18 cellular contexts compared by ENCODE assay signal in the genomic region with DNA sequence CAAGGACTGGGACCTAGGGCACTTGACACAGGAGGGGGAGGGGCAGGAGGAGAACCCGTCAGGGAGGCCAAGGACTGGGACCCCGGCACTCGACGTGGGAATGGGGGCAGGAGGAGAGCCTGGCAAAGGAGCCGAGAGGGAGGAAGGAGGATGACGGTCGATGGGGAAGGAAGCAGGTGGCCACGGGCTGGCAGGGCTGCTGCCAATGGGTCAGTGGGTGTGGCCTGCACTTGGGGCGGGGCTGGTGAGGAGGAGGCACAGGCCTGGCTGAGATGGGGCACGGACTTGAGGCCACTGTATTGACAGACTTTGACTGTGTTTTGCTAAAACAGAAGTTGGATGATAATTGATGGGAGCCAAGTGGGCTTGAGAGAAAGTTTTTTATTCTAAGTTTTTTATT.
DNase-seq lines count a peak whose midpoint lies in the region; ATAC-seq, FAIRE-seq and TF ChIP-seq lines count a peak whose summit lies in the region.
"Had no signal": no experiment of that assay in that cellular context is flagged by ENCODE, and none has a peak within 500 bp of the region (broad histone marks: within the 10 kb centered on the region; RNA-seq: fewer than 3 reads in every experiment).

No MANE protein-coding gene starts in this region.

- H3K4me3 Mint-ChIP-seq in activated T-cell treated with anti-CD3 and anti-CD28 coated beads, Interleukin-2, amount 50 U/mL, for 72 hours: no peak overlapping the region
- H3K4me3 Mint-ChIP-seq: activated CD8-positive, alpha-beta memory T cell treated with anti-CD3 and anti-CD28 coated beads, Interleukin-2, amount 10 ng/mL, durations not matched to agents 7 days and 5 days; activated naive CD8-positive, alpha-beta T cell; endodermal cell had no signal

- TF ChIP-seq POLR2A in K562 (conservative IDR thresholded peaks at IDR 0.05) (no peak), upper lobe of left lung (IDR thresholded peaks at IDR 0.05) (no peak)

- FAIRE-seq in K562 (lab: Jason Lieb, UNC): no peak

- peaks cover 9 to 25% of the 10 kb centered on the region in 2 donors for H3K36me3 Mint-ChIP-seq in activated T-cell treated with anti-CD3 and anti-CD28 coated beads, Interleukin-2, amount 50 U/mL, for 72 hours (ENCODE audit: insufficient read depth in 2 of 2)

- no peak overlapping the region for H2AFZ ChIP-seq in K562 (ENCODE audit: low read depth, low read length)

- TF ChIP-seq EP300 in K562 (IDR thresholded peaks at IDR 0.05; ENCODE audit: low read length) (no peak), upper lobe of left lung (IDR thresholded peaks at IDR 0.05) (no peak)

- H3K4me3 ChIP-seq in K562 (no peak overlapping the region), lower lobe of right lung (no peak overlapping the region), upper lobe of left lung (no peak overlapping the region), HAP-1 (no peak overlapping the region)

- H3K27me3 Mint-ChIP-seq in activated T-cell treated with anti-CD3 and anti-CD28 coated beads, Interleukin-2, amount 50 U/mL, for 72 hours (ENCODE audit: low read depth): no peaks in the 10 kb centered on the region
- H3K27me3 Mint-ChIP-seq: activated CD8-positive, alpha-beta memory T cell treated with anti-CD3 and anti-CD28 coated beads, Interleukin-2, amount 10 ng/mL, durations not matched to agents 7 days and 5 days; activated naive CD8-positive, alpha-beta T cell had no signal

- H3K9ac ChIP-seq in K562 (ENCODE audit: insufficient read depth in 1 of 2, low read depth in 2 of 2, low read length in 2 of 2): no peak overlapping the region

- H4K20me1 ChIP-seq in K562 (replicated peaks; ENCODE audit: control insufficient read depth, insufficient read depth, low read length): peaks cover 37% of the 10 kb centered on the region

- no peaks in the 10 kb centered on the region for H3K9me3 ChIP-seq in K562 (replicated peaks; ENCODE audit: control insufficient read depth, insufficient read depth, low read depth, low read length)
- H3K9me3 ChIP-seq in lower lobe of right lung: no peaks in the 10 kb centered on the region
- H3K9me3 ChIP-seq in upper lobe of left lung: no peaks in the 10 kb centered on the region
- no peaks in the 10 kb centered on the region for H3K9me3 ChIP-seq in HAP-1

- ATAC-seq in activated T-cell treated with anti-CD3 and anti-CD28 coated beads, Interleukin-2, amount 50 U/mL, for 72 hours (replicated peaks in 1 of 2): no peak
- ATAC-seq in K562: no peak
- ATAC-seq in lower lobe of right lung: peak; percentile 24 to 67
- ATAC-seq in upper lobe of left lung (ENCODE audit: low FRiP score in 2 of 2): peak; percentile 56 to 58
- ATAC-seq: activated CD8-positive, alpha-beta memory T cell treated with anti-CD3 and anti-CD28 coated beads, Interleukin-2, amount 10 ng/mL, durations not matched to agents 7 days and 5 days had no signal

- H3K4me1 ChIP-seq in K562 (replicated peaks in 1 of 2; ENCODE audit: control insufficient read depth in 2 of 2, insufficient read depth in 2 of 2, low read length in 2 of 2): peaks cover 7 to 8% of the 10 kb centered on the region in 2 experiments; a peak in 4 of 5 replicates
- peaks cover 4% of the 10 kb centered on the region for H3K4me1 ChIP-seq in lower lobe of right lung
- H3K4me1 ChIP-seq in upper lobe of left lung: peaks cover 0 to 5% (median 2%) of the 10 kb centered on the region in 4 donors
- no peaks in the 10 kb centered on the region for H3K4me1 ChIP-seq in HAP-1

- H3K27ac ChIP-seq in K562 (ENCODE audit: extremely low read depth, low read depth, low read length) (no peak overlapping the region), lower lobe of right lung (no peak overlapping the region), upper lobe of left lung (no peak overlapping the region)
- H3K27ac ChIP-seq: WERI-Rb-1 had no signal

- H3K36me3 ChIP-seq in K562 (ENCODE audit: control insufficient read depth, insufficient read depth, low read length): peaks cover 100% of the 10 kb centered on the region
- H3K36me3 ChIP-seq in lower lobe of right lung: peaks cover 95% of the 10 kb centered on the region
- H3K36me3 ChIP-seq in upper lobe of left lung: peaks cover 20 to 71% (median 31%) of the 10 kb centered on the region in 4 donors
- peaks cover 37% of the 10 kb centered on the region for H3K36me3 ChIP-seq in HAP-1 (replicated peaks)

- in situ Hi-C loops in K562 (cut with MboI) (no loop called here), HAP-1 (cut with MboI; ENCODE audit: low sequenced_read_pairs) (no loop called here)

- H3K4me1 Mint-ChIP-seq in activated T-cell treated with anti-CD3 and anti-CD28 coated beads, Interleukin-2, amount 50 U/mL, for 72 hours (ENCODE audit: low read depth): peaks cover 33% of the 10 kb centered on the region
- H3K4me1 Mint-ChIP-seq: activated CD8-positive, alpha-beta memory T cell treated with anti-CD3 and anti-CD28 coated beads, Interleukin-2, amount 10 ng/mL, durations not matched to agents 7 days and 5 days had no signal

- no TSS peak for BruUV-seq in K562 (replicated peaks; lab: Mats Ljungman, UMichigan)

- no peaks in the 10 kb centered on the region for H3K9me3 Mint-ChIP-seq in activated T-cell treated with anti-CD3 and anti-CD28 coated beads, Interleukin-2, amount 50 U/mL, for 72 hours

- POLR2A ChIA-PET in K562 (lab: Yijun Ruan, JAX): interaction anchor here (3.1 kb wide), 1 partner anchor 11 kb away, joined by 16 read pairs; no protein-coding TSS in a partner anchor

- CTCF ChIA-PET in K562 (lab: Yijun Ruan, JAX; ENCODE audit: low intra/inter-chr PET ratio): no interaction called here

- H3K27me3 ChIP-seq in K562 (ENCODE audit: control insufficient read depth in 2 of 2, insufficient read depth in 2 of 2, low read length in 2 of 2): no peaks in the 10 kb centered on the region
- H3K27me3 ChIP-seq in lower lobe of right lung (ENCODE audit: low read depth): no peaks in the 10 kb centered on the region
- H3K27me3 ChIP-seq in upper lobe of left lung: no peaks in the 10 kb centered on the region
- no peaks in the 10 kb centered on the region for H3K27me3 ChIP-seq in HAP-1 (ENCODE audit: low read depth)

- TF ChIP-seq CTCF in K562 (IDR thresholded peaks at IDR 0.05 in 2 of 3, conservative IDR thresholded peaks at IDR 0.05 in 1 of 3; ENCODE audit: insufficient read depth in 2 of 3, low read depth in 1 of 3, low read length in 3 of 3) (no peak), lower lobe of right lung (IDR thresholded peaks at IDR 0.05) (no peak), upper lobe of left lung (IDR thresholded peaks at IDR 0.05) (no peak)

- H3K4me2 ChIP-seq in K562 (ENCODE audit: insufficient read depth, low read length): no peak overlapping the region

- H3K27ac Mint-ChIP-seq in activated T-cell treated with anti-CD3 and anti-CD28 coated beads, Interleukin-2, amount 50 U/mL, for 72 hours: peak overlapping the region; percentile 44
- H3K27ac Mint-ChIP-seq: activated CD8-positive, alpha-beta memory T cell treated with anti-CD3 and anti-CD28 coated beads, Interleukin-2, amount 10 ng/mL, durations not matched to agents 7 days and 5 days; endodermal cell had no signal

- intact Hi-C loops in K562 (cut with micrococcal nuclease) (no loop called here), lower lobe of right lung (cut with DNase I) (no loop called here)

- no peak for TF ChIP-seq RAD21 in K562 (CRISPR knock-in tag; conservative IDR thresholded peaks at IDR 0.05 in 1 of 2, IDR thresholded peaks at IDR 0.05 in 1 of 2)

- no peak for DNase-seq in activated T-cell treated with anti-CD3 and anti-CD28 coated beads, Interleukin-2, amount 50 U/mL, for 72 hours
- DNase-seq in activated T-cell treated with anti-CD3 and anti-CD28 coated beads, Interleukin-2, amount 50 U/mL, for 48 hours: no peak
- DNase-seq in K562 (ENCODE audit: extremely low read depth in 1 of 4, low spot score in 3 of 4) (no peak), lower lobe of right lung (peak; percentile 67), upper lobe of left lung (peak; percentile 54 to 69), HAP-1 (ENCODE audit: low spot score in 2 of 2) (no peak), NCI-H69 (lab: John Stamatoyannopoulos, UW) (no peak)
- DNase-seq in stimulated activated CD4-positive, alpha-beta T cell treated with anti-CD3 and anti-CD28 coated beads, Interleukin-2, amount 100 ng/mL, for 24 hours: no peak
- DNase-seq: activated CD8-positive, alpha-beta memory T cell treated with anti-CD3 and anti-CD28 coated beads, Interleukin-2, amount 10 ng/mL, durations not matched to agents 7 days and 5 days; endodermal cell; foreskin fibroblast; GF-D8; NCI-H187; NCI-H510A treated with DMSO at 0.1 percent for 48 hours; OCI-M1; stimulated activated CD4-positive, alpha-beta T cell treated with anti-CD3 and anti-CD28 coated beads, Interleukin-12 subunit alpha, Interleukin-12 subunit beta, amount 100 ng/mL, for 4 hours; WERI-Rb-1 had no signal

- peaks cover 3% of the 10 kb centered on the region for H3K9me1 ChIP-seq in K562 (ENCODE audit: control insufficient read depth, insufficient read depth, low read length)

- WGBS in K562 (ENCODE audit: insufficient coverage, low coverage, missing lambda C conversion rate): 79% methylated on average over 9 of the region's 10 CpGs
- WGBS in upper lobe of left lung, 2 donors: 60 to 64% methylated on average over 10 of the region's 10 CpGs

- H3K79me2 ChIP-seq in K562 (ENCODE audit: control insufficient read depth, insufficient read depth, low read length): peaks cover 72% of the 10 kb centered on the region

Comparison
In these comparisons a context has a peak if more than half of its experiments do, and no peak if none do; other contexts are left out.
1. ATAC-seq: peak in lower lobe of right lung (2 of 2) and upper lobe of left lung (2 of 2); none in activated T-cell treated with anti-CD3 and anti-CD28 coated beads, Interleukin-2, amount 50 U/mL, for 72 hours (0 of 2) and K562 (single experiment).
2. DNase-seq: peak in lower lobe of right lung (single experiment) and upper lobe of left lung (2 of 2); none in activated T-cell treated with anti-CD3 and anti-CD28 coated beads, Interleukin-2, amount 50 U/mL, for 72 hours (0 of 2), activated T-cell treated with anti-CD3 and anti-CD28 coated beads, Interleukin-2, amount 50 U/mL, for 48 hours (0 of 2), K562 (0 of 4), HAP-1 (0 of 2), stimulated activated CD4-positive, alpha-beta T cell treated with anti-CD3 and anti-CD28 coated beads, Interleukin-2, amount 100 ng/mL, for 24 hours (0 of 2) and NCI-H69 (single experiment).